ENCODE assay signal across 28 cellular contexts in genomic region chr17:80393491-80393890, GRCh38. TPM values are rescaled to one million over a fixed set of nuclear protein-coding genes. Genes with fewer than 3 reads are reported as not detected.
A peak's percentile ranks its signal among the peaks of the same experiment; 100 is the strongest.
DNase-seq lines count a peak whose midpoint lies in the region; ATAC-seq, FAIRE-seq and TF ChIP-seq lines count a peak whose summit lies in the region.
"Had no signal": no experiment of that assay in that cellular context is flagged by ENCODE, and none has a peak within 500 bp of the region (broad histone marks: within the 10 kb centered on the region; RNA-seq: fewer than 3 reads in every experiment).

No MANE protein-coding gene starts in this region.

- H3K27me3 ChIP-seq in BJ (ENCODE audit: control insufficient read depth, insufficient read depth, low read length): no peaks in the 10 kb centered on the region
- H3K27me3 ChIP-seq in parathyroid adenoma (ENCODE audit: control insufficient read depth, insufficient read depth, low read length): no peaks in the 10 kb centered on the region
- H3K27me3 ChIP-seq: left lung, stomach, transverse colon had no signal

- peak overlapping the region; percentile 48 for H3K27ac Mint-ChIP-seq in activated T-helper 17 cell treated with anti-CD3 and anti-CD28 coated beads, Interleukin-2, amount 50 U/mL, for 72 hours
- H3K27ac Mint-ChIP-seq: activated naive CD8-positive, alpha-beta T cell; CD4-positive, CD25-positive, alpha-beta regulatory T cell; HFFc6 had no signal

- H3K9me3 Mint-ChIP-seq in activated T-helper 17 cell treated with anti-CD3 and anti-CD28 coated beads, Interleukin-2, amount 50 U/mL, for 72 hours: no peaks in the 10 kb centered on the region
- H3K9me3 Mint-ChIP-seq: activated CD4-positive, alpha-beta memory T cell treated with anti-CD3 and anti-CD28 coated beads for 36 hours; HFFc6; naive thymus-derived CD8-positive, alpha-beta T cell had no signal

- no peaks in the 10 kb centered on the region for H3K27me3 Mint-ChIP-seq in activated T-helper 17 cell treated with anti-CD3 and anti-CD28 coated beads, Interleukin-2, amount 50 U/mL, for 72 hours
- H3K27me3 Mint-ChIP-seq: activated CD4-positive, alpha-beta memory T cell treated with anti-CD3 and anti-CD28 coated beads for 36 hours; activated naive CD8-positive, alpha-beta T cell; CD4-positive, CD25-positive, alpha-beta regulatory T cell; naive thymus-derived CD8-positive, alpha-beta T cell had no signal

- no peak overlapping the region for H3K9ac ChIP-seq in parathyroid adenoma
- H3K9ac ChIP-seq: KMS-11 had no signal

- H3K4me3 Mint-ChIP-seq in activated T-helper 17 cell treated with anti-CD3 and anti-CD28 coated beads, Interleukin-2, amount 50 U/mL, for 72 hours: no peak overlapping the region
- H3K4me3 Mint-ChIP-seq: activated CD4-positive, alpha-beta memory T cell treated with anti-CD3 and anti-CD28 coated beads for 36 hours; activated naive CD8-positive, alpha-beta T cell; CD4-positive, CD25-positive, alpha-beta regulatory T cell; HFFc6; naive thymus-derived CD8-positive, alpha-beta T cell had no signal

- H3K4me3 ChIP-seq in A549 (no peak overlapping the region), BJ (ENCODE audit: low read depth, low read length) (no peak overlapping the region), parathyroid adenoma (ENCODE audit: low read depth, low read length) (no peak overlapping the region)
- H3K4me3 ChIP-seq: left lung, skin epidermis, stomach, transverse colon had no signal

- POLR2A ChIA-PET in A549 (lab: Yijun Ruan, JAX): interaction anchor here (1.3 kb wide), 1 partner anchor 9 kb away, joined by 3 read pairs; no protein-coding TSS in a partner anchor
- POLR2A ChIA-PET in BJ (lab: Charles Lee): interaction anchor here (0.6 kb wide), 1 partner anchor 11 kb away, joined by 3 read pairs; no protein-coding TSS in a partner anchor

- H3K9me3 ChIP-seq in A549 (no peaks in the 10 kb centered on the region), parathyroid adenoma (ENCODE audit: control insufficient read depth, low read length) (no peaks in the 10 kb centered on the region)
- H3K9me3 ChIP-seq: left lung, stomach, transverse colon had no signal

- 92% methylated on average over 10 of the region's 10 CpGs for WGBS in A549 (ENCODE audit: missing lambda C conversion rate)

- no peak overlapping the region for H2AFZ ChIP-seq in parathyroid adenoma

- H3K4me1 Mint-ChIP-seq in activated T-helper 17 cell treated with anti-CD3 and anti-CD28 coated beads, Interleukin-2, amount 50 U/mL, for 72 hours: peaks cover 13% of the 10 kb centered on the region

- peaks cover 9% of the 10 kb centered on the region for H3K79me2 ChIP-seq in parathyroid adenoma

- peaks cover 90% of the 10 kb centered on the region for H3K36me3 Mint-ChIP-seq in activated T-helper 17 cell treated with anti-CD3 and anti-CD28 coated beads, Interleukin-2, amount 50 U/mL, for 72 hours (ENCODE audit: low read depth)

- no peak for TF ChIP-seq RAD21 in A549 (conservative IDR thresholded peaks at IDR 0.05 in 1 of 2, IDR thresholded peaks at IDR 0.05 in 1 of 2)

- H3K4me2 ChIP-seq in A549: no peak overlapping the region
- H3K4me2 ChIP-seq in parathyroid adenoma (ENCODE audit: low read length): peak overlapping the region; percentile 23
- H3K4me2 ChIP-seq: KMS-11 had no signal

- H3K27ac ChIP-seq in A549: no peak overlapping the region
- peak overlapping the region; percentile 45 for H3K27ac ChIP-seq in parathyroid adenoma
- H3K27ac ChIP-seq: KMS-11, skin epidermis, transverse colon had no signal

- H3K4me1 ChIP-seq in A549 (no peaks in the 10 kb centered on the region), parathyroid adenoma (peaks cover 14% of the 10 kb centered on the region)
- H3K4me1 ChIP-seq: transverse colon had no signal

- H3K36me3 ChIP-seq in BJ (ENCODE audit: control insufficient read depth, insufficient read depth, low read length): peaks cover 20% of the 10 kb centered on the region
- no peaks in the 10 kb centered on the region for H3K36me3 ChIP-seq in parathyroid adenoma (ENCODE audit: control insufficient read depth, insufficient read depth, low read length)

- no peak for TF ChIP-seq POLR2A in A549 (IDR thresholded peaks at IDR 0.05; ENCODE audit: low read length)

- DNase-seq in A549 (ENCODE audit: low read depth in 1 of 2, low spot score in 1 of 2) (no peak), BJ (ENCODE audit: low read depth) (peak; percentile 2), A172 (ENCODE audit: low spot score) (no peak), NAMALWA (ENCODE audit: low spot score) (no peak), NCI-H82 treated with DMSO at 0.1 percent for 48 hours (lab: John Stamatoyannopoulos, UW; ENCODE audit: unreplicated experiment) (no peak)
- DNase-seq: activated CD4-positive, alpha-beta memory T cell treated with anti-CD3 and anti-CD28 coated beads for 36 hours; CD4-positive, CD25-positive, alpha-beta regulatory T cell; central memory CD4-positive, alpha-beta T cell; dermis blood vessel endothelial cell; HFFc6; left lung; naive thymus-derived CD8-positive, alpha-beta T cell; NCI-H1436; NCI-H446; NCI-H82; occipital lobe; RPMI8226; stomach; transverse colon had no signal

- TF ChIP-seq CTCF in A549 (IDR thresholded peaks at IDR 0.05) (no peak), BJ (IDR thresholded peaks at IDR 0.05; ENCODE audit: insufficient read depth, low read depth, low read length) (no peak), parathyroid adenoma (IDR thresholded peaks at IDR 0.05) (no peak)

- peak; percentile 39 for FAIRE-seq in A549 (lab: Jason Lieb, UNC)
- FAIRE-seq: astrocyte, endometrium, TTC549 had no signal

- no peak for TF ChIP-seq EP300 in A549 (IDR thresholded peaks at IDR 0.05)

- CTCF ChIA-PET in A549 (lab: Yijun Ruan, JAX) (interaction anchor here (1.1 to 1.8 kb wide), 3 partner anchors 8 to 385 kb away, joined by 3 to 8 read pairs (median 3); partner anchors contain the start of gene GAA), BJ (lab: Yijun Ruan, JAX) (interaction anchor here (1.1 to 1.4 kb wide), 2 partner anchors 10 to 293 kb away, joined by 3 read pairs; partner anchors contain the start of gene GAA)

- ATAC-seq in A549: no peak
- ATAC-seq in activated T-helper 17 cell treated with anti-CD3 and anti-CD28 coated beads, Interleukin-2, amount 50 U/mL, for 72 hours (replicated peaks): no peak
- ATAC-seq: activated CD4-positive, CD25-positive, alpha-beta regulatory T cell treated with anti-CD3 and anti-CD28 coated beads, Interleukin-2, amount 50 U/mL, for 24 hours; left lung; naive thymus-derived CD8-positive, alpha-beta T cell had no signal

TF ChIP-seq in A549, 52 proteins besides CTCF, POLR2A, EP300 and RAD21:
- TF ChIP-seq ZNF302 (CRISPR knock-in tag; IDR thresholded peaks at IDR 0.05) (no peak), JUN (IDR thresholded peaks at IDR 0.05) (no peak), CHD4 (IDR thresholded peaks at IDR 0.05; ENCODE audit: borderline replicate concordance) (no peak), HOXB5 (CRISPR knock-in tag; IDR thresholded peaks at IDR 0.05) (no peak), BCL3 (IDR thresholded peaks at IDR 0.05) (no peak), E2F6 (IDR thresholded peaks at IDR 0.05; ENCODE audit: borderline replicate concordance, low read depth) (no peak), RCOR1 (IDR thresholded peaks at IDR 0.05; ENCODE audit: low read depth, low read length) (no peak)
TF ChIP-seq in A549: peak in this region for 0.

RNA-seq across cellular contexts. Expression of gene ENDOV, which starts 21.5 kb away (rescaled TPM):
- polyA plus RNA-seq in A549 (2011; rRNA removed) (33.2 and 37.2 TPM in 2 replicates), A549 (2017; fragmentation: RNase III; extraction: RNeasy Plus Mini Kit Qiagen cat#74134 plus additional on column Dnase treatment) (39.1 to 43.8 TPM (median 42.6 TPM) in 3 replicates), BJ (2011; rRNA removed) (19.5 and 29.8 TPM in 2 replicates)
- polyA plus RNA-seq in A549 (2012; cell fraction: cytosol; rRNA removed): 46.1 and 52.4 TPM in 2 replicates
- 75.2 and 75.4 TPM in 2 replicates for polyA plus RNA-seq in A549 (2012; cell fraction: nucleus; rRNA removed)
- 39.3 and 41.7 TPM in 2 replicates for polyA minus RNA-seq in A549 (2011; rRNA and poly(A)+ RNA removed)
- polyA minus RNA-seq in BJ (2011; rRNA and poly(A)+ RNA removed): 9.5 and 12.6 TPM in 2 replicates
- total RNA-seq in activated T-helper 17 cell treated with anti-CD3 and anti-CD28 coated beads, Interleukin-2, amount 50 U/mL, for 72 hours: 10 to 100 TPM in 1 of 2 donors, 1 to 10 TPM in 1; 9.7 to 20.1 TPM
- 19.9 and 60.1 TPM in 2 replicates for total RNA-seq in A172 (2014; rRNA removed; shearing (Covaris generic))
